In genomic region chr21:34825101-34825500, GRCh38 we compare ENCODE assay signal across 20 cellular contexts.
"Had no signal": no experiment of that assay in that cellular context is flagged by ENCODE, and none has a peak within 500 bp of the region (broad histone marks: within the 10 kb centered on the region; RNA-seq: fewer than 3 reads in every experiment).

No MANE protein-coding gene starts in this region.

- ATAC-seq: esophagus mucosa; left lobe of liver; right cardiac atrium; SK-N-SH treated with all-trans-retinoic acid at 6 μM for 48 hours; stimulated activated naive CD8-positive, alpha-beta T cell treated with anti-CD3 and anti-CD28 coated beads, Interleukin-15, amount 100 ng/mL, for 72 hours had no signal

- H3K36me3 ChIP-seq: colonic mucosa, thoracic aorta, WERI-Rb-1 had no signal

- H3K4me3 ChIP-seq: colonic mucosa, thoracic aorta had no signal

- DNase-seq: activated CD4-positive, alpha-beta memory T cell treated with anti-CD3 and anti-CD28 coated beads, Interleukin-2, amount 10 ng/mL, durations not matched to agents 7 days and 5 days; activated CD8-positive, alpha-beta memory T cell treated with anti-CD3 and anti-CD28 coated beads, Interleukin-2, amount 50 U/mL, for 4 hours; activated naive CD4-positive, alpha-beta T cell treated with anti-CD3 and anti-CD28 coated beads, Interleukin-2, amount 10 ng/mL, durations not matched to agents 7 days and 5 days; caudate nucleus; colonic mucosa; islet precursor cell; mesenchymal stem cell; nucleus accumbens; right cardiac atrium; small intestine; stimulated activated naive CD8-positive, alpha-beta T cell treated with anti-CD3 and anti-CD28 coated beads, Interleukin-15, amount 100 ng/mL, for 72 hours; WERI-Rb-1 had no signal

- H3K9me3 ChIP-seq: colonic mucosa, thoracic aorta had no signal

- H3K27ac Mint-ChIP-seq: activated CD4-positive, alpha-beta memory T cell treated with anti-CD3 and anti-CD28 coated beads, Interleukin-2, amount 10 ng/mL, durations not matched to agents 7 days and 5 days; activated naive CD4-positive, alpha-beta T cell treated with anti-CD3 and anti-CD28 coated beads, Interleukin-2, amount 10 ng/mL, durations not matched to agents 7 days and 5 days; nephron; progenitor cell of endocrine pancreas; stimulated activated naive CD8-positive, alpha-beta T cell treated with anti-CD3 and anti-CD28 coated beads, Interleukin-15, amount 100 ng/mL, for 72 hours; T-helper 1 cell treated with Interleukin-12 subunit alpha and Interleukin-12 subunit beta and Interleukin-4 antibody, amounts not matched to agents 30 μg/mL and 1 μg/mL, for 36 hours had no signal

- H3K9me3 Mint-ChIP-seq: activated T-helper 2 cell treated with anti-CD3 and anti-CD28 coated beads, Interferon-gamma antibody, Interleukin-2, Interleukin-4, amounts not matched to agents 10 μg/mL and 5 μg/mL and 100 μg/mL, durations not matched to agents 14 hours and 24 hours and 36 hours had no signal

- H3K27me3 ChIP-seq: colonic mucosa had no signal

- H3K27me3 Mint-ChIP-seq: activated CD4-positive, alpha-beta memory T cell treated with anti-CD3 and anti-CD28 coated beads, Interleukin-2, amount 10 ng/mL, durations not matched to agents 7 days and 5 days; activated naive CD4-positive, alpha-beta T cell treated with anti-CD3 and anti-CD28 coated beads, Interleukin-2, amount 10 ng/mL, durations not matched to agents 7 days and 5 days; stimulated activated naive CD8-positive, alpha-beta T cell treated with anti-CD3 and anti-CD28 coated beads, Interleukin-15, amount 100 ng/mL, for 72 hours had no signal

- H3K4me1 Mint-ChIP-seq: nephron; stimulated activated naive CD8-positive, alpha-beta T cell treated with anti-CD3 and anti-CD28 coated beads, Interleukin-15, amount 100 ng/mL, for 72 hours had no signal

- H3K27ac ChIP-seq: colonic mucosa, thoracic aorta, WERI-Rb-1 had no signal

- H3K4me3 Mint-ChIP-seq: activated CD4-positive, alpha-beta memory T cell treated with anti-CD3 and anti-CD28 coated beads, Interleukin-2, amount 10 ng/mL, durations not matched to agents 7 days and 5 days; activated naive CD4-positive, alpha-beta T cell treated with anti-CD3 and anti-CD28 coated beads, Interleukin-2, amount 10 ng/mL, durations not matched to agents 7 days and 5 days; nephron; stimulated activated naive CD8-positive, alpha-beta T cell treated with anti-CD3 and anti-CD28 coated beads, Interleukin-15, amount 100 ng/mL, for 72 hours; T-helper 1 cell treated with Interleukin-12 subunit alpha and Interleukin-12 subunit beta and Interleukin-4 antibody, amounts not matched to agents 30 μg/mL and 1 μg/mL, for 36 hours had no signal

- H3K4me1 ChIP-seq: colonic mucosa had no signal
